18 cellular contexts compared by ENCODE assay signal in genomic region chr2:5734866-5735861, GRCh38. TPM values are rescaled to one million over a fixed set of nuclear protein-coding genes. Genes with fewer than 3 reads are reported as not detected.
DNase-seq lines count a peak whose midpoint lies in the region; ATAC-seq, FAIRE-seq and TF ChIP-seq lines count a peak whose summit lies in the region.
"Had no signal": no experiment of that assay in that cellular context is flagged by ENCODE, and none has a peak within 500 bp of the region (broad histone marks: within the 10 kb centered on the region; RNA-seq: fewer than 3 reads in every experiment).

No MANE protein-coding gene starts in this region.

- H2BK12ac ChIP-seq in H9 (ENCODE audit: insufficient read length, low read depth, low read length) (no peak overlapping the region), H1 (ENCODE audit: low read depth, low read length) (0 out of 2 replicates have a peak overlapping the region, but pooled peaks have one; percentile 6), neuronal stem cell (ENCODE audit: low read length) (no peak overlapping the region)

- H2BK120ac ChIP-seq in H9 (ENCODE audit: low read depth, low read length, poor library complexity, severe bottlenecking) (no peak overlapping the region), H1 (replicated peaks; ENCODE audit: low read depth, low read length) (no peak overlapping the region), neuronal stem cell (ENCODE audit: low read depth, low read length) (peak overlapping the region; percentile 73)

- peaks cover 1% of the 10 kb centered on the region; the same call in 1 of the 2 replicates for H3K27me3 Mint-ChIP-seq in H9 (ENCODE audit: low read depth)
- no peaks in the 10 kb centered on the region; the same call in 1 of the 2 replicates for H3K27me3 Mint-ChIP-seq in HFFc6 (ENCODE audit: insufficient read depth)

- H3K36me3 Mint-ChIP-seq in H9 (ENCODE audit: insufficient read depth in 1 of 3, low read depth in 3 of 3): peaks cover 0 to 16% (median 2%) of the 10 kb centered on the region in 3 experiments; a peak in 4 of 7 replicates
- H3K36me3 Mint-ChIP-seq in HFFc6 (ENCODE audit: low read depth): no peaks in the 10 kb centered on the region

- H3K4me2 ChIP-seq in H9 (ENCODE audit: insufficient read depth, insufficient read length, low read length) (no peak overlapping the region), H1 (ENCODE audit: insufficient read depth in 1 of 2, low read depth in 2 of 2, low read length in 2 of 2) (no peak overlapping the region), neuronal stem cell (ENCODE audit: insufficient read depth, low read length, poor library complexity, severe bottlenecking) (no peak overlapping the region)
- H3K4me2 ChIP-seq: BLaER1 treated with 17β-estradiol and CSF1 and Interleukin-3, amounts not matched to agents 10 nM and 100 nM had no signal

- H3T11ph ChIP-seq in H9 (ENCODE audit: low read length): no peak overlapping the region

- H2BK5ac ChIP-seq in H9 (ENCODE audit: insufficient read length, low read length) (no peak overlapping the region), H1 (ENCODE audit: low read depth, low read length) (no peak overlapping the region), neuronal stem cell (ENCODE audit: low read length) (peak overlapping the region; percentile 54)

- H4K20me1 ChIP-seq in H9 (ENCODE audit: control insufficient read depth, insufficient read depth, insufficient read length): no peaks in the 10 kb centered on the region
- no peaks in the 10 kb centered on the region for H4K20me1 ChIP-seq in H1 (replicated peaks in 1 of 2; ENCODE audit: control insufficient read depth in 1 of 2, insufficient read depth in 2 of 2, low read length in 2 of 2)
- H4K20me1 ChIP-seq: BLaER1 treated with 17β-estradiol and CSF1 and Interleukin-3, amounts not matched to agents 10 nM and 100 nM had no signal

- H3K9me3 ChIP-seq in H9 (ENCODE audit: control insufficient read depth, low read depth, low read length) (no peaks in the 10 kb centered on the region), H1 (ENCODE audit: insufficient read depth in 2 of 2, low read depth in 1 of 2, low read length in 1 of 2) (no peaks in the 10 kb centered on the region), neuronal stem cell (replicated peaks in 1 of 2; ENCODE audit: control insufficient read depth in 2 of 2, insufficient read depth in 1 of 2, low read depth in 1 of 2, low read length in 2 of 2) (peaks cover 3 to 15% of the 10 kb centered on the region in 2 donors)
- H3K9me3 ChIP-seq: BLaER1 treated with 17β-estradiol and CSF1 and Interleukin-3, amounts not matched to agents 10 nM and 100 nM had no signal

- POLR2A ChIA-PET in H1 (lab: Charles Lee; ENCODE audit: partially characterized antibody): no interaction called here

- WGBS in H9 (ENCODE audit: extremely low coverage, insufficient read length, low lambda C conversion rate): no CpG with 5 or more reads among the region's 21 CpGs
- WGBS in H1 (ENCODE audit: extremely low coverage in 1 of 2, insufficient coverage in 1 of 2, insufficient read length in 1 of 2, insufficient replicate concordance in 2 of 2, low coverage in 1 of 2, low lambda C conversion rate in 2 of 2, missing lambda C conversion rate in 1 of 2), 2 experiments: 89% methylated on average over 18 of the region's 21 CpGs; no CpG with 5 or more reads in 1 of the 2 experiments
- no CpG with 5 or more reads among the region's 21 CpGs for WGBS in neuronal stem cell (ENCODE audit: extremely low coverage in 2 of 2, insufficient read length in 2 of 2, insufficient replicate concordance in 1 of 2), 2 donors

- no peaks in the 10 kb centered on the region for H3K79me1 ChIP-seq in H9 (ENCODE audit: insufficient read depth, low read depth, low read length, poor library complexity, severe bottlenecking)
- H3K79me1 ChIP-seq in H1 (ENCODE audit: low read depth, low read length): no peaks in the 10 kb centered on the region
- no peaks in the 10 kb centered on the region for H3K79me1 ChIP-seq in neuronal stem cell (ENCODE audit: low read depth, low read length)

- H3K56ac ChIP-seq in H9 (ENCODE audit: insufficient read length, low read depth, low read length): no peak overlapping the region
- H3K56ac ChIP-seq in H1 (replicated peaks; ENCODE audit: insufficient read length, low read depth, low read length): no peak overlapping the region

- TF ChIP-seq RAD21 in H1 (IDR thresholded peaks at IDR 0.05 in 1 of 2, conservative IDR thresholded peaks at IDR 0.05 in 1 of 2; ENCODE audit: low read depth in 2 of 2, low read length in 2 of 2): no peak

- H3K9ac ChIP-seq in H9 (ENCODE audit: extremely low read depth, insufficient read length, low read length) (no peak overlapping the region), H1 (replicated peaks in 1 of 4; ENCODE audit: extremely low read depth in 1 of 4, low read depth in 3 of 4, low read length in 3 of 4) (no peak overlapping the region), neuronal stem cell (ENCODE audit: low read depth, low read length, poor library complexity) (no peak overlapping the region)
- H3K9ac ChIP-seq: BLaER1 treated with 17β-estradiol and CSF1 and Interleukin-3, amounts not matched to agents 10 nM and 100 nM had no signal

- H3K4me1 ChIP-seq in H9 (ENCODE audit: insufficient read depth, low read length) (0 out of 2 replicates have a peak, but pooled peaks cover 4% of the 10 kb centered on the region), H1 (replicated peaks in 1 of 4; ENCODE audit: control insufficient read depth in 3 of 4, insufficient read depth in 4 of 4, low read length in 3 of 4) (peaks cover 0 to 7% (median 0%) of the 10 kb centered on the region in 4 experiments; a peak in 3 of 7 replicates), neuronal stem cell (ENCODE audit: control insufficient read depth in 2 of 2, insufficient read depth in 1 of 2, low read depth in 1 of 2, low read length in 2 of 2) (no peaks in the 10 kb centered on the region)

- H3K27me3 ChIP-seq in H9 (ENCODE audit: insufficient read depth, low read length) (no peaks in the 10 kb centered on the region), H1 (replicated peaks in 1 of 4; ENCODE audit: control insufficient read depth in 3 of 4, extremely low read depth in 1 of 4, insufficient read depth in 3 of 4, low read length in 3 of 4) (no peaks in the 10 kb centered on the region), neuronal stem cell (ENCODE audit: control insufficient read depth in 3 of 3, insufficient read depth in 3 of 3, low read depth in 1 of 3, low read length in 3 of 3) (peaks cover 0 to 1% (median 0%) of the 10 kb centered on the region in 3 experiments)
- H3K27me3 ChIP-seq: BLaER1 treated with 17β-estradiol and CSF1 and Interleukin-3, amounts not matched to agents 10 nM and 100 nM had no signal

- DNase-seq in DMS53 (lab: John Stamatoyannopoulos, UW) (peak; percentile 86), H9 (no peak), H1 (ENCODE audit: low read depth in 1 of 2, low spot score in 2 of 2) (no peak), neuronal stem cell (ENCODE audit: low spot score) (no peak), HFFc6 (no peak)
- no peak for DNase-seq in stimulated activated naive CD8-positive, alpha-beta T cell treated with anti-CD3 and anti-CD28 coated beads, Interleukin-15, Interleukin-2, amounts not matched to agents 100 U/mL and 50 U/mL, for 24 hours
- DNase-seq: GDM1, KBM-7, NCI-H1105 treated with DMSO at 0.1 percent for 48 hours, NCI-H187 treated with DMSO at 0.1 percent for 48 hours, NCI-H510A, PC-3, SIG-M5, T-helper 1 cell had no signal

- H3K4me3 ChIP-seq in H1 (ENCODE audit: extremely low read depth in 1 of 4, insufficient read depth in 2 of 4, low read depth in 3 of 4, low read length in 4 of 4) (no peak overlapping the region), neuronal stem cell (ENCODE audit: low read length in 2 of 2) (peak overlapping the region in 1 of 2 donors; percentile 32)
- H3K4me3 ChIP-seq: BLaER1 treated with 17β-estradiol and CSF1 and Interleukin-3, amounts not matched to agents 10 nM and 100 nM had no signal

- no peak overlapping the region for H4K5ac ChIP-seq in H9 (ENCODE audit: insufficient read length, low read depth, low read length)
- H4K5ac ChIP-seq in H1 (ENCODE audit: insufficient read length, low read depth, low read length): peak overlapping the region; percentile 4

- H3K18ac ChIP-seq in H9 (ENCODE audit: insufficient read length, low read depth, low read length): no peak overlapping the region
- H3K18ac ChIP-seq in H1 (ENCODE audit: extremely low read depth, low read length): no peak overlapping the region; the same call in 1 of the 2 replicates
- H3K18ac ChIP-seq in neuronal stem cell (ENCODE audit: low read length): peak overlapping the region; percentile 13

- H4K8ac ChIP-seq in H9 (replicated peaks; ENCODE audit: insufficient read length, low read depth, low read length): no peak overlapping the region
- peak overlapping the region; percentile 43; the same call in 1 of the 2 replicates for H4K8ac ChIP-seq in H1 (ENCODE audit: extremely low read depth, insufficient read depth, low read length)
- H4K8ac ChIP-seq in neuronal stem cell (ENCODE audit: low read depth, low read length): no peak overlapping the region

- H3K27ac Mint-ChIP-seq in H9: peak overlapping the region in 1 of 3 experiments; percentile 65; a peak in 2 of 7 replicates
- H3K27ac Mint-ChIP-seq in HFFc6: no peak overlapping the region

- H2BK20ac ChIP-seq in H9 (ENCODE audit: low read depth, low read length, poor library complexity, severe bottlenecking) (no peak overlapping the region), H1 (ENCODE audit: low read length) (no peak overlapping the region)

- H2AK5ac ChIP-seq in H9 (ENCODE audit: insufficient read length, low read length) (no peak overlapping the region), H1 (ENCODE audit: low read depth, low read length) (no peak overlapping the region), neuronal stem cell (ENCODE audit: low read depth, low read length) (peak overlapping the region; percentile 89)

- CTCF ChIA-PET in H1 (lab: Charles Lee; ENCODE audit: partially characterized antibody): interaction anchor here (0.8 kb wide), 1 partner anchor 9 kb away, joined by 3 read pairs; no protein-coding TSS in a partner anchor

- H2BK15ac ChIP-seq in H9 (ENCODE audit: low read depth, low read length) (no peak overlapping the region), H1 (ENCODE audit: low read length) (no peak overlapping the region), neuronal stem cell (ENCODE audit: low read length) (peak overlapping the region; percentile 41)

- no peak for TF ChIP-seq EP300 in H1 (IDR thresholded peaks at IDR 0.05; ENCODE audit: borderline replicate concordance in 1 of 2, low read depth in 2 of 2, low read length in 2 of 2)

- H2AFZ ChIP-seq in H9 (ENCODE audit: low read length) (no peak overlapping the region), H1 (ENCODE audit: low read length) (no peak overlapping the region), neuronal stem cell (ENCODE audit: low read length) (no peak overlapping the region)

- 0 out of 3 replicates have a peak, but pooled peaks have one; percentile 17 for TF ChIP-seq CTCF in H9 (conservative IDR thresholded peaks at IDR 0.05)
- TF ChIP-seq CTCF in H1 (IDR thresholded peaks at IDR 0.05; ENCODE audit: control extremely low read depth in 1 of 3, insufficient read depth in 1 of 3, low read depth in 1 of 3, low read length in 3 of 3): no peak
- TF ChIP-seq CTCF in HFFc6 (IDR thresholded peaks at IDR 0.05): no peak

- H3K27ac ChIP-seq in H9 (ENCODE audit: insufficient read length, low read depth, low read length) (no peak overlapping the region), H1 (ENCODE audit: low read depth, low read length) (no peak overlapping the region), neuronal stem cell (replicated peaks; ENCODE audit: low read length) (no peak overlapping the region)
- H3K27ac ChIP-seq: BLaER1 treated with 17β-estradiol and CSF1 and Interleukin-3, amounts not matched to agents 10 nM and 100 nM; RWPE1 had no signal

- H3K23ac ChIP-seq in H9 (ENCODE audit: insufficient read length, low read depth, low read length) (no peak overlapping the region), H1 (ENCODE audit: insufficient read length) (no peak overlapping the region), neuronal stem cell (ENCODE audit: low read depth, low read length, poor library complexity) (no peak overlapping the region)

- no peak for TF ChIP-seq POLR2A in H1 (IDR thresholded peaks at IDR 0.05; ENCODE audit: control extremely low read depth in 1 of 2, low read depth in 2 of 2, low read length in 2 of 2)

- H3K4me3 Mint-ChIP-seq in H9: no peak overlapping the region
- H3K4me3 Mint-ChIP-seq in HFFc6: no peak overlapping the region

- no peak for FAIRE-seq in H1 (lab: Jason Lieb, UNC)

- H3K9me3 Mint-ChIP-seq in H9 (peaks cover 0 to 9% of the 10 kb centered on the region in 2 experiments; a peak in 1 of 5 replicates), HFFc6 (peaks cover 59% of the 10 kb centered on the region)

- H3K79me2 ChIP-seq in H9 (ENCODE audit: insufficient read depth, low read length) (no peaks in the 10 kb centered on the region), H1 (ENCODE audit: control insufficient read depth in 1 of 2, insufficient read depth in 2 of 2, low read length in 2 of 2) (no peaks in the 10 kb centered on the region)

- H3K23me2 ChIP-seq in H9 (ENCODE audit: insufficient read length, low read depth, low read length, poor library complexity, severe bottlenecking) (no peaks in the 10 kb centered on the region), H1 (ENCODE audit: low read depth, low read length) (no peaks in the 10 kb centered on the region; the same call in 1 of the 2 replicates)

- H3K4me1 Mint-ChIP-seq in H9 (peaks cover 24 to 25% of the 10 kb centered on the region in 2 experiments), HFFc6 (ENCODE audit: low read depth) (no peaks in the 10 kb centered on the region)

- H3K14ac ChIP-seq in H9 (ENCODE audit: insufficient read depth, low read length) (no peak overlapping the region), H1 (ENCODE audit: insufficient read length) (no peak overlapping the region), neuronal stem cell (ENCODE audit: low read length) (no peak overlapping the region)

- H4K91ac ChIP-seq in H9 (ENCODE audit: insufficient read length, low read depth, low read length) (no peak overlapping the region), H1 (replicated peaks; ENCODE audit: insufficient read length, low read length) (peak overlapping the region; percentile 62), neuronal stem cell (ENCODE audit: low read depth, low read length, poor library complexity) (no peak overlapping the region)

- H3K4ac ChIP-seq in H9 (ENCODE audit: low read depth, low read length): no peak overlapping the region
- H3K4ac ChIP-seq in H1 (replicated peaks; ENCODE audit: insufficient read length, low read depth, low read length): no peak overlapping the region
- H3K4ac ChIP-seq in neuronal stem cell (ENCODE audit: low read length): peak overlapping the region; percentile 54

- H3K36me3 ChIP-seq in H1 (ENCODE audit: control insufficient read depth in 2 of 4, insufficient read depth in 4 of 4, low read length in 3 of 4): no peaks in the 10 kb centered on the region; a peak in 1 of 8 replicates
- H3K36me3 ChIP-seq in neuronal stem cell (replicated peaks in 1 of 2; ENCODE audit: control insufficient read depth in 2 of 2, insufficient read depth in 2 of 2, low read length in 2 of 2): peaks cover 0 to 7% of the 10 kb centered on the region in 2 donors
- H3K36me3 ChIP-seq: BLaER1 treated with 17β-estradiol and CSF1 and Interleukin-3, amounts not matched to agents 10 nM and 100 nM had no signal

- ATAC-seq in stimulated activated naive CD8-positive, alpha-beta T cell treated with anti-CD3 and anti-CD28 coated beads, Interleukin-15, Interleukin-2, amounts not matched to agents 100 U/mL and 50 U/mL, for 24 hours: no peak
- no peak for ATAC-seq in HG02571 (IDR thresholded peaks at IDR 0.05; ENCODE audit: unreplicated experiment)
- ATAC-seq: HCT116, PC-3 had no signal

RNA-seq across cellular contexts. Expression of gene SOX11, which starts 43.0 kb away (rescaled TPM):
- total RNA-seq in H9 (2021): 42.8 and 43.8 TPM in 2 replicates
- total RNA-seq in H1 (2021; fragmentation: NEBNext Ultra II Directional; extraction: Animal tissue kit (Norgen Biotek cat#: 25700)): 55.6 and 56.5 TPM in 2 replicates
- polyA plus RNA-seq in H1 (2011; rRNA removed): 9.0 and 10.1 TPM in 2 replicates
- 11.6 TPM for polyA plus RNA-seq in H1 (2011; cell fraction: cytosol; rRNA removed)
- 15.6 TPM for polyA plus RNA-seq in H1 (2011; cell fraction: nucleus; rRNA removed)
- polyA plus RNA-seq in H1 (2012, experiment 1 of 2): 19.0 to 24.8 TPM (median 20.5 TPM) in 4 replicates
- polyA plus RNA-seq in H1 (2012, experiment 2 of 2): 4.9 TPM
- 18.6 TPM for polyA plus RNA-seq in H1 (2013, experiment 1 of 2)
- polyA plus RNA-seq in H1 (2013, experiment 2 of 2): 17.8 TPM
- polyA minus RNA-seq in H1 (2011; rRNA and poly(A)+ RNA removed): 13.0 and 14.2 TPM in 2 replicates
- polyA minus RNA-seq in H1 (2011; cell fraction: cytosol; rRNA and poly(A)+ RNA removed): 35.6 TPM
- 28.9 TPM for polyA minus RNA-seq in H1 (2011; cell fraction: nucleus; rRNA and poly(A)+ RNA removed)
- polyA plus RNA-seq in neuronal stem cell (2013, experiment 1 of 2): 150 TPM
- 165 TPM for polyA plus RNA-seq in neuronal stem cell (2013, experiment 2 of 2)
- total RNA-seq in HFFc6 (2021; fragmentation: NEBNext Ultra II Directional; extraction: Animal tissue kit (Norgen Biotek cat#: 25700)): not detected
- total RNA-seq: PC-3 had no signal

Comparison
In these comparisons a context has a peak if more than half of its experiments do, and no peak if none do; other contexts are left out.
1. RNA of gene SOX11, which starts 43.0 kb away (total RNA-seq): 55.6 to 56.5 TPM in H1 and 42.8 to 43.8 TPM in H9; not detected in HFFc6; every median in the first group is over 10 times any median in the second.